ENCODE assay signal across 23 cellular contexts in genomic region chr7:156095908-156096539, GRCh38.
DNase-seq lines count a peak whose midpoint lies in the region; ATAC-seq, FAIRE-seq and TF ChIP-seq lines count a peak whose summit lies in the region.
"Had no signal": no experiment of that assay in that cellular context is flagged by ENCODE, and none has a peak within 500 bp of the region (broad histone marks: within the 10 kb centered on the region; RNA-seq: fewer than 3 reads in every experiment).

No MANE protein-coding gene starts in this region.

- H2AFZ ChIP-seq in OCI-LY7 (ENCODE audit: low read length) (no peak overlapping the region), H1 (ENCODE audit: low read length) (0 out of 2 replicates have a peak overlapping the region, but pooled peaks have one; percentile 52)

- intact Hi-C loops in OCI-LY7 (cut with micrococcal nuclease; ENCODE audit: unreplicated experiment) (no loop called here), upper lobe of right lung (cut with DNase I) (no loop called here)

- no peak overlapping the region for H3K23ac ChIP-seq in H1 (ENCODE audit: insufficient read length)

- POLR2A ChIA-PET in OCI-LY7 (lab: Charles Lee) (no interaction called here), H1 (lab: Charles Lee; ENCODE audit: partially characterized antibody) (no interaction called here)

- no peaks in the 10 kb centered on the region for H3K36me3 Mint-ChIP-seq in activated naive CD4-positive, alpha-beta T cell treated with anti-CD3 and anti-CD28 coated beads, Interleukin-2, amount 50 U/mL, for 24 hours
- H3K36me3 Mint-ChIP-seq: CD14-positive monocyte, memory B cell had no signal

- H3K9me3 Mint-ChIP-seq in activated naive CD4-positive, alpha-beta T cell treated with anti-CD3 and anti-CD28 coated beads, Interleukin-2, amount 50 U/mL, for 24 hours: no peaks in the 10 kb centered on the region
- H3K9me3 Mint-ChIP-seq: memory B cell; T-helper 1 cell treated with Interleukin-12 subunit alpha and Interleukin-12 subunit beta and Interleukin-4 antibody, amounts not matched to agents 30 μg/mL and 1 μg/mL, for 36 hours had no signal

- H3K4me1 ChIP-seq in OCI-LY7 (ENCODE audit: insufficient read depth, low read length, poor library complexity, severe bottlenecking) (no peaks in the 10 kb centered on the region), H1 (replicated peaks in 1 of 4; ENCODE audit: control insufficient read depth in 3 of 4, insufficient read depth in 4 of 4, low read length in 3 of 4) (peaks cover 0 to 7% (median 0%) of the 10 kb centered on the region in 4 experiments; a peak in 1 of 7 replicates), upper lobe of right lung (no peaks in the 10 kb centered on the region)
- H3K4me1 ChIP-seq: body of pancreas, heart right ventricle, prostate gland, vagina had no signal

- no peak overlapping the region for H3K4ac ChIP-seq in H1 (replicated peaks; ENCODE audit: insufficient read length, low read depth, low read length)

- no peak overlapping the region for H4K91ac ChIP-seq in H1 (replicated peaks; ENCODE audit: insufficient read length, low read length)

- no peak overlapping the region for H2BK20ac ChIP-seq in H1 (ENCODE audit: low read length)

- H2BK120ac ChIP-seq in H1 (replicated peaks; ENCODE audit: low read depth, low read length): no peak overlapping the region

- H3K79me1 ChIP-seq in H1 (ENCODE audit: low read depth, low read length): no peaks in the 10 kb centered on the region

- H3K4me1 Mint-ChIP-seq in activated naive CD4-positive, alpha-beta T cell treated with anti-CD3 and anti-CD28 coated beads, Interleukin-2, amount 50 U/mL, for 24 hours: peaks cover 10% of the 10 kb centered on the region
- H3K4me1 Mint-ChIP-seq: CD14-positive monocyte, memory B cell had no signal

- no peak overlapping the region for H2BK12ac ChIP-seq in H1 (ENCODE audit: low read depth, low read length)

- TF ChIP-seq RAD21 in H1 (IDR thresholded peaks at IDR 0.05 in 1 of 2, conservative IDR thresholded peaks at IDR 0.05 in 1 of 2; ENCODE audit: low read depth in 2 of 2, low read length in 2 of 2): no peak

- no peak overlapping the region for H3K56ac ChIP-seq in H1 (replicated peaks; ENCODE audit: insufficient read length, low read depth, low read length)

- no peak overlapping the region for H2BK15ac ChIP-seq in H1 (ENCODE audit: low read length)

- TF ChIP-seq EP300 in H1 (IDR thresholded peaks at IDR 0.05; ENCODE audit: borderline replicate concordance in 1 of 2, low read depth in 2 of 2, low read length in 2 of 2): no peak

- TF ChIP-seq CTCF in OCI-LY7 (conservative IDR thresholded peaks at IDR 0.05; ENCODE audit: low read length) (no peak), H1 (IDR thresholded peaks at IDR 0.05; ENCODE audit: control extremely low read depth in 1 of 3, insufficient read depth in 1 of 3, low read depth in 1 of 3, low read length in 3 of 3) (no peak), upper lobe of right lung (IDR thresholded peaks at IDR 0.05) (no peak)

- ATAC-seq in upper lobe of right lung: no peak
- ATAC-seq: body of pancreas, HCT116, heart right ventricle had no signal

- H4K5ac ChIP-seq in H1 (ENCODE audit: insufficient read length, low read depth, low read length): no peak overlapping the region

- no peaks in the 10 kb centered on the region for H3K27me3 ChIP-seq in H1 (replicated peaks in 1 of 4; ENCODE audit: control insufficient read depth in 3 of 4, extremely low read depth in 1 of 4, insufficient read depth in 3 of 4, low read length in 3 of 4)
- peaks cover 20% of the 10 kb centered on the region for H3K27me3 ChIP-seq in upper lobe of right lung
- H3K27me3 ChIP-seq: body of pancreas, vagina had no signal

- H3K27ac ChIP-seq in OCI-LY7 (ENCODE audit: low read depth, low read length, poor library complexity, severe bottlenecking) (no peak overlapping the region), H1 (ENCODE audit: low read depth, low read length) (no peak overlapping the region), upper lobe of right lung (no peak overlapping the region)
- H3K27ac ChIP-seq: body of pancreas, heart right ventricle, HL-60, prostate gland, vagina had no signal

- H3K4me2 ChIP-seq in OCI-LY7 (ENCODE audit: low read length) (no peak overlapping the region), H1 (ENCODE audit: insufficient read depth in 1 of 2, low read depth in 2 of 2, low read length in 2 of 2) (no peak overlapping the region)

- H3K9me3 ChIP-seq in OCI-LY7 (ENCODE audit: low read length): no peaks in the 10 kb centered on the region
- H3K9me3 ChIP-seq in H1 (ENCODE audit: insufficient read depth in 2 of 2, low read depth in 1 of 2, low read length in 1 of 2): no peaks in the 10 kb centered on the region
- no peaks in the 10 kb centered on the region for H3K9me3 ChIP-seq in upper lobe of right lung
- H3K9me3 ChIP-seq: body of pancreas, heart right ventricle, prostate gland, vagina had no signal

- H3K27me3 Mint-ChIP-seq in activated naive CD4-positive, alpha-beta T cell treated with anti-CD3 and anti-CD28 coated beads, Interleukin-2, amount 50 U/mL, for 24 hours: peaks cover 6% of the 10 kb centered on the region

- no peak for DNase-seq in activated naive CD4-positive, alpha-beta T cell treated with anti-CD3 and anti-CD28 coated beads, Interleukin-2, amount 50 U/mL, for 16 hours
- peak; percentile 13 for DNase-seq in OCI-LY7 (ENCODE audit: low spot score)
- DNase-seq in H1 (ENCODE audit: low read depth in 1 of 2, low spot score in 2 of 2): no peak
- peak; percentile 20 for DNase-seq in upper lobe of right lung
- DNase-seq in NCI-H2081 treated with DMSO at 0.1 percent for 48 hours (lab: John Stamatoyannopoulos, UW): no peak
- DNase-seq in superior temporal gyrus (ENCODE audit: extremely low spot score): no peak
- no peak for DNase-seq in DMS79 treated with DMSO at 0.1 percent for 48 hours (lab: John Stamatoyannopoulos, UW)
- DNase-seq: activated CD4-positive, alpha-beta T cell treated with anti-CD3 and anti-CD28 coated beads, Interleukin-2, amount 50 U/mL, for 4 hours; body of pancreas; foreskin fibroblast; heart right ventricle; NCI-H1092 treated with DMSO at 0.1 percent for 48 hours; NCI-H1930; NCI-H69; substantia nigra had no signal

- H2BK5ac ChIP-seq in H1 (ENCODE audit: low read depth, low read length): no peak overlapping the region

- no peak overlapping the region for H3K9ac ChIP-seq in H1 (replicated peaks in 1 of 4; ENCODE audit: extremely low read depth in 1 of 4, low read depth in 3 of 4, low read length in 3 of 4)

- H4K8ac ChIP-seq in H1 (ENCODE audit: extremely low read depth, insufficient read depth, low read length): no peak overlapping the region

- no peak for TF ChIP-seq POLR2A in H1 (IDR thresholded peaks at IDR 0.05; ENCODE audit: control extremely low read depth in 1 of 2, low read depth in 2 of 2, low read length in 2 of 2)

- H3K18ac ChIP-seq in H1 (ENCODE audit: extremely low read depth, low read length): no peak overlapping the region

- H3K27ac Mint-ChIP-seq in activated naive CD4-positive, alpha-beta T cell treated with anti-CD3 and anti-CD28 coated beads, Interleukin-2, amount 50 U/mL, for 24 hours: no peak overlapping the region
- H3K27ac Mint-ChIP-seq: CD14-positive monocyte; memory B cell; T-helper 1 cell treated with Interleukin-12 subunit alpha and Interleukin-12 subunit beta and Interleukin-4 antibody, amounts not matched to agents 30 μg/mL and 1 μg/mL, for 36 hours had no signal

- no peak overlapping the region for H2AK5ac ChIP-seq in H1 (ENCODE audit: low read depth, low read length)

- no TSS peak for BruUV-seq in OCI-LY7 (replicated peaks; lab: Mats Ljungman, UMichigan)

- H3K4me3 ChIP-seq in OCI-LY7 (ENCODE audit: low read depth, low read length, poor library complexity, severe bottlenecking) (no peak overlapping the region), H1 (ENCODE audit: extremely low read depth in 1 of 4, insufficient read depth in 2 of 4, low read depth in 3 of 4, low read length in 4 of 4) (no peak overlapping the region), upper lobe of right lung (no peak overlapping the region)
- H3K4me3 ChIP-seq: body of pancreas, heart right ventricle, prostate gland, vagina had no signal

- CTCF ChIA-PET in OCI-LY7 (lab: Charles Lee; ENCODE audit: unreplicated experiment) (no interaction called here), H1 (lab: Charles Lee; ENCODE audit: partially characterized antibody) (no interaction called here)

- no peaks in the 10 kb centered on the region for H3K79me2 ChIP-seq in OCI-LY7 (ENCODE audit: insufficient read depth, low read depth, low read length)
- no peaks in the 10 kb centered on the region for H3K79me2 ChIP-seq in H1 (ENCODE audit: control insufficient read depth in 1 of 2, insufficient read depth in 2 of 2, low read length in 2 of 2)

- H4K20me1 ChIP-seq in OCI-LY7 (ENCODE audit: insufficient read depth, low read length): no peaks in the 10 kb centered on the region
- H4K20me1 ChIP-seq in H1 (replicated peaks in 1 of 2; ENCODE audit: control insufficient read depth in 1 of 2, insufficient read depth in 2 of 2, low read length in 2 of 2): no peaks in the 10 kb centered on the region

- H3K4me3 Mint-ChIP-seq in activated naive CD4-positive, alpha-beta T cell treated with anti-CD3 and anti-CD28 coated beads, Interleukin-2, amount 50 U/mL, for 24 hours: peak overlapping the region; percentile 7
- H3K4me3 Mint-ChIP-seq: CD14-positive monocyte; memory B cell; T-helper 1 cell treated with Interleukin-12 subunit alpha and Interleukin-12 subunit beta and Interleukin-4 antibody, amounts not matched to agents 30 μg/mL and 1 μg/mL, for 36 hours had no signal

- no peaks in the 10 kb centered on the region for H3K36me3 ChIP-seq in OCI-LY7 (ENCODE audit: insufficient read depth, low read length)
- H3K36me3 ChIP-seq in H1 (ENCODE audit: control insufficient read depth in 2 of 4, insufficient read depth in 4 of 4, low read length in 3 of 4): no peaks in the 10 kb centered on the region; a peak in 1 of 8 replicates
- no peaks in the 10 kb centered on the region for H3K36me3 ChIP-seq in upper lobe of right lung
- H3K36me3 ChIP-seq: heart right ventricle, prostate gland, vagina had no signal

- no peak for FAIRE-seq in H1 (lab: Jason Lieb, UNC)

- no peaks in the 10 kb centered on the region for H3K9me2 ChIP-seq in OCI-LY7 (ENCODE audit: insufficient read depth, low read length)

- 91% methylated on average over 7 of the region's 9 CpGs; no CpG with 5 or more reads in 1 of the 2 experiments for WGBS in H1 (ENCODE audit: extremely low coverage in 1 of 2, insufficient coverage in 1 of 2, insufficient read length in 1 of 2, insufficient replicate concordance in 2 of 2, low coverage in 1 of 2, low lambda C conversion rate in 2 of 2, missing lambda C conversion rate in 1 of 2), 2 experiments

- H3K23me2 ChIP-seq in H1 (ENCODE audit: low read depth, low read length): no peaks in the 10 kb centered on the region

- H3K14ac ChIP-seq in H1 (ENCODE audit: insufficient read length): no peak overlapping the region

TF ChIP-seq in H1, 55 proteins besides CTCF, POLR2A, EP300 and RAD21 (continues in another document):
- TF ChIP-seq, protein P1, sequence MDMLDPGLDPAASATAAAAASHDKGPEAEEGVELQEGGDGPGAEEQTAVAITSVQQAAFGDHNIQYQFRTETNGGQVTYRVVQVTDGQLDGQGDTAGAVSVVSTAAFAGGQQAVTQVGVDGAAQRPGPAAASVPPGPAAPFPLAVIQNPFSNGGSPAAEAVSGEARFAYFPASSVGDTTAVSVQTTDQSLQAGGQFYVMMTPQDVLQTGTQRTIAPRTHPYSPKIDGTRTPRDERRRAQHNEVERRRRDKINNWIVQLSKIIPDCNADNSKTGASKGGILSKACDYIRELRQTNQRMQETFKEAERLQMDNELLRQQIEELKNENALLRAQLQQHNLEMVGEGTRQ (IDR thresholded peaks at IDR 0.05; ENCODE audit: low read length): no peak

Comparison
In these comparisons a context has a peak if more than half of its experiments do, and no peak if none do; other contexts are left out.
1. DNase-seq: peak in OCI-LY7 (single experiment) and upper lobe of right lung (single experiment); none in activated naive CD4-positive, alpha-beta T cell treated with anti-CD3 and anti-CD28 coated beads, Interleukin-2, amount 50 U/mL, for 16 hours (single experiment), H1 (0 of 2), NCI-H2081 treated with DMSO at 0.1 percent for 48 hours (single experiment), superior temporal gyrus (single experiment) and DMS79 treated with DMSO at 0.1 percent for 48 hours (single experiment).